1 cellular context compared by ENCODE assay signal in genomic region chr9:33934188-33934878, GRCh38.
TF ChIP-seq lines count a peak whose summit lies in the region.

No MANE protein-coding gene starts in this region.

TF ChIP-seq in WTC11, 78 proteins besides CTCF, POLR2A, EP300 and RAD21 (continued from another document):
- no peak for TF ChIP-seq ATF3 (CRISPR knock-in tag; conservative IDR thresholded peaks at IDR 0.05)
